ENCODE assay signal across 1 cellular context in the genomic region with DNA sequence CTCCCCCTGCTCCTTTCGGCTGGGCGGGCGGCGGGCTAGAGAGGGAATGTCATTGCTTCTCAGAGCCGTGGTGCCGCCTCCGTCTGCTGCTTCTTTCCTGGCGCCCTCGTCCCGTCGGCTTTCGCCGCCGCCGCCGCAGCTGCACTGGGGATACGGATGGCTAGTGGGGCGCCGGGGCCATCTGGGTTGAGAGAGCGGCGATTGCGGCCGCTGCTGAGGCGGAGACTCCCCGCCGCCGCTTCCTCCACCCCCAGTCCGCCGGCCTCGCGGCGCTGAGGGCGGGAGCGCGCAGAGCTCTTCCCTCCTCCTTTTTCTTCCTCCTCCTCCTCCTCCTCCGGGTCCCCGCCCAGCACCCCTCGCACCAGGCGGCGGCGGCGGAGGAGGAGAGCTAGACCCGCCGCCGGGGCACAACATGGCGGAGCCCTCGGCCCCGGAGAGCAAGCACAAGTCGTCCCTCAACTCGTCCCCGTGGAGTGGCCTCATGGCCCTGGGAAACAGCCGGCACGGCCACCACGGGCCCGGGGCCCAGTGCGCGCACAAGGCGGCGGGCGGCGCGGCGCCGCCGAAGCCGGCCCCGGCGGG.
TF ChIP-seq lines count a peak whose summit lies in the region.

A gene (plus strand): TSS at position 339 of the 582 bp plus-strand sequence. CDS start 74 bp downstream, at position 413.

TF ChIP-seq in K562, 482 proteins besides CTCF, POLR2A, EP300 and RAD21 (continued from another document and continues in another):
- TF ChIP-seq, protein P1, sequence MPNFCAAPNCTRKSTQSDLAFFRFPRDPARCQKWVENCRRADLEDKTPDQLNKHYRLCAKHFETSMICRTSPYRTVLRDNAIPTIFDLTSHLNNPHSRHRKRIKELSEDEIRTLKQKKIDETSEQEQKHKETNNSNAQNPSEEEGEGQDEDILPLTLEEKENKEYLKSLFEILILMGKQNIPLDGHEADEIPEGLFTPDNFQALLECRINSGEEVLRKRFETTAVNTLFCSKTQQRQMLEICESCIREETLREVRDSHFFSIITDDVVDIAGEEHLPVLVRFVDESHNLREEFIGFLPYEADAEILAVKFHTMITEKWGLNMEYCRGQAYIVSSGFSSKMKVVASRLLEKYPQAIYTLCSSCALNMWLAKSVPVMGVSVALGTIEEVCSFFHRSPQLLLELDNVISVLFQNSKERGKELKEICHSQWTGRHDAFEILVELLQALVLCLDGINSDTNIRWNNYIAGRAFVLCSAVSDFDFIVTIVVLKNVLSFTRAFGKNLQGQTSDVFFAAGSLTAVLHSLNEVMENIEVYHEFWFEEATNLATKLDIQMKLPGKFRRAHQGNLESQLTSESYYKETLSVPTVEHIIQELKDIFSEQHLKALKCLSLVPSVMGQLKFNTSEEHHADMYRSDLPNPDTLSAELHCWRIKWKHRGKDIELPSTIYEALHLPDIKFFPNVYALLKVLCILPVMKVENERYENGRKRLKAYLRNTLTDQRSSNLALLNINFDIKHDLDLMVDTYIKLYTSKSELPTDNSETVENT (CRISPR knock-in tag; IDR thresholded peaks at IDR 0.05): peak; percentile 94
- no peak for TF ChIP-seq TRIM28 (IDR thresholded peaks at IDR 0.05)
- TF ChIP-seq, protein P2, sequence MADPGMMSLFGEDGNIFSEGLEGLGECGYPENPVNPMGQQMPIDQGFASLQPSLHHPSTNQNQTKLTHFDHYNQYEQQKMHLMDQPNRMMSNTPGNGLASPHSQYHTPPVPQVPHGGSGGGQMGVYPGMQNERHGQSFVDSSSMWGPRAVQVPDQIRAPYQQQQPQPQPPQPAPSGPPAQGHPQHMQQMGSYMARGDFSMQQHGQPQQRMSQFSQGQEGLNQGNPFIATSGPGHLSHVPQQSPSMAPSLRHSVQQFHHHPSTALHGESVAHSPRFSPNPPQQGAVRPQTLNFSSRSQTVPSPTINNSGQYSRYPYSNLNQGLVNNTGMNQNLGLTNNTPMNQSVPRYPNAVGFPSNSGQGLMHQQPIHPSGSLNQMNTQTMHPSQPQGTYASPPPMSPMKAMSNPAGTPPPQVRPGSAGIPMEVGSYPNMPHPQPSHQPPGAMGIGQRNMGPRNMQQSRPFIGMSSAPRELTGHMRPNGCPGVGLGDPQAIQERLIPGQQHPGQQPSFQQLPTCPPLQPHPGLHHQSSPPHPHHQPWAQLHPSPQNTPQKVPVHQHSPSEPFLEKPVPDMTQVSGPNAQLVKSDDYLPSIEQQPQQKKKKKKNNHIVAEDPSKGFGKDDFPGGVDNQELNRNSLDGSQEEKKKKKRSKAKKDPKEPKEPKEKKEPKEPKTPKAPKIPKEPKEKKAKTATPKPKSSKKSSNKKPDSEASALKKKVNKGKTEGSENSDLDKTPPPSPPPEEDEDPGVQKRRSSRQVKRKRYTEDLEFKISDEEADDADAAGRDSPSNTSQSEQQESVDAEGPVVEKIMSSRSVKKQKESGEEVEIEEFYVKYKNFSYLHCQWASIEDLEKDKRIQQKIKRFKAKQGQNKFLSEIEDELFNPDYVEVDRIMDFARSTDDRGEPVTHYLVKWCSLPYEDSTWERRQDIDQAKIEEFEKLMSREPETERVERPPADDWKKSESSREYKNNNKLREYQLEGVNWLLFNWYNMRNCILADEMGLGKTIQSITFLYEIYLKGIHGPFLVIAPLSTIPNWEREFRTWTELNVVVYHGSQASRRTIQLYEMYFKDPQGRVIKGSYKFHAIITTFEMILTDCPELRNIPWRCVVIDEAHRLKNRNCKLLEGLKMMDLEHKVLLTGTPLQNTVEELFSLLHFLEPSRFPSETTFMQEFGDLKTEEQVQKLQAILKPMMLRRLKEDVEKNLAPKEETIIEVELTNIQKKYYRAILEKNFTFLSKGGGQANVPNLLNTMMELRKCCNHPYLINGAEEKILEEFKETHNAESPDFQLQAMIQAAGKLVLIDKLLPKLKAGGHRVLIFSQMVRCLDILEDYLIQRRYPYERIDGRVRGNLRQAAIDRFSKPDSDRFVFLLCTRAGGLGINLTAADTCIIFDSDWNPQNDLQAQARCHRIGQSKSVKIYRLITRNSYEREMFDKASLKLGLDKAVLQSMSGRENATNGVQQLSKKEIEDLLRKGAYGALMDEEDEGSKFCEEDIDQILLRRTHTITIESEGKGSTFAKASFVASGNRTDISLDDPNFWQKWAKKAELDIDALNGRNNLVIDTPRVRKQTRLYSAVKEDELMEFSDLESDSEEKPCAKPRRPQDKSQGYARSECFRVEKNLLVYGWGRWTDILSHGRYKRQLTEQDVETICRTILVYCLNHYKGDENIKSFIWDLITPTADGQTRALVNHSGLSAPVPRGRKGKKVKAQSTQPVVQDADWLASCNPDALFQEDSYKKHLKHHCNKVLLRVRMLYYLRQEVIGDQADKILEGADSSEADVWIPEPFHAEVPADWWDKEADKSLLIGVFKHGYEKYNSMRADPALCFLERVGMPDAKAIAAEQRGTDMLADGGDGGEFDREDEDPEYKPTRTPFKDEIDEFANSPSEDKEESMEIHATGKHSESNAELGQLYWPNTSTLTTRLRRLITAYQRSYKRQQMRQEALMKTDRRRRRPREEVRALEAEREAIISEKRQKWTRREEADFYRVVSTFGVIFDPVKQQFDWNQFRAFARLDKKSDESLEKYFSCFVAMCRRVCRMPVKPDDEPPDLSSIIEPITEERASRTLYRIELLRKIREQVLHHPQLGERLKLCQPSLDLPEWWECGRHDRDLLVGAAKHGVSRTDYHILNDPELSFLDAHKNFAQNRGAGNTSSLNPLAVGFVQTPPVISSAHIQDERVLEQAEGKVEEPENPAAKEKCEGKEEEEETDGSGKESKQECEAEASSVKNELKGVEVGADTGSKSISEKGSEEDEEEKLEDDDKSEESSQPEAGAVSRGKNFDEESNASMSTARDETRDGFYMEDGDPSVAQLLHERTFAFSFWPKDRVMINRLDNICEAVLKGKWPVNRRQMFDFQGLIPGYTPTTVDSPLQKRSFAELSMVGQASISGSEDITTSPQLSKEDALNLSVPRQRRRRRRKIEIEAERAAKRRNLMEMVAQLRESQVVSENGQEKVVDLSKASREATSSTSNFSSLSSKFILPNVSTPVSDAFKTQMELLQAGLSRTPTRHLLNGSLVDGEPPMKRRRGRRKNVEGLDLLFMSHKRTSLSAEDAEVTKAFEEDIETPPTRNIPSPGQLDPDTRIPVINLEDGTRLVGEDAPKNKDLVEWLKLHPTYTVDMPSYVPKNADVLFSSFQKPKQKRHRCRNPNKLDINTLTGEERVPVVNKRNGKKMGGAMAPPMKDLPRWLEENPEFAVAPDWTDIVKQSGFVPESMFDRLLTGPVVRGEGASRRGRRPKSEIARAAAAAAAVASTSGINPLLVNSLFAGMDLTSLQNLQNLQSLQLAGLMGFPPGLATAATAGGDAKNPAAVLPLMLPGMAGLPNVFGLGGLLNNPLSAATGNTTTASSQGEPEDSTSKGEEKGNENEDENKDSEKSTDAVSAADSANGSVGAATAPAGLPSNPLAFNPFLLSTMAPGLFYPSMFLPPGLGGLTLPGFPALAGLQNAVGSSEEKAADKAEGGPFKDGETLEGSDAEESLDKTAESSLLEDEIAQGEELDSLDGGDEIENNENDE (IDR thresholded peaks at IDR 0.05; ENCODE audit: low read depth, low read length): no peak
- TF ChIP-seq, protein P3, sequence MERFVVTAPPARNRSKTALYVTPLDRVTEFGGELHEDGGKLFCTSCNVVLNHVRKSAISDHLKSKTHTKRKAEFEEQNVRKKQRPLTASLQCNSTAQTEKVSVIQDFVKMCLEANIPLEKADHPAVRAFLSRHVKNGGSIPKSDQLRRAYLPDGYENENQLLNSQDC (CRISPR knock-in tag; IDR thresholded peaks at IDR 0.05): peak; percentile 91
- no peak for TF ChIP-seq NFYB (IDR thresholded peaks at IDR 0.05; ENCODE audit: extremely low read depth, insufficient read length)
- peak; percentile 85 to 91 for TF ChIP-seq MAZ (CRISPR knock-in tag; conservative IDR thresholded peaks at IDR 0.05 in 1 of 2, IDR thresholded peaks at IDR 0.05 in 1 of 2)
- TF ChIP-seq POLR2G (IDR thresholded peaks at IDR 0.05; ENCODE audit: low read depth, low read length): peak; percentile 83
- TF ChIP-seq, protein P4, sequence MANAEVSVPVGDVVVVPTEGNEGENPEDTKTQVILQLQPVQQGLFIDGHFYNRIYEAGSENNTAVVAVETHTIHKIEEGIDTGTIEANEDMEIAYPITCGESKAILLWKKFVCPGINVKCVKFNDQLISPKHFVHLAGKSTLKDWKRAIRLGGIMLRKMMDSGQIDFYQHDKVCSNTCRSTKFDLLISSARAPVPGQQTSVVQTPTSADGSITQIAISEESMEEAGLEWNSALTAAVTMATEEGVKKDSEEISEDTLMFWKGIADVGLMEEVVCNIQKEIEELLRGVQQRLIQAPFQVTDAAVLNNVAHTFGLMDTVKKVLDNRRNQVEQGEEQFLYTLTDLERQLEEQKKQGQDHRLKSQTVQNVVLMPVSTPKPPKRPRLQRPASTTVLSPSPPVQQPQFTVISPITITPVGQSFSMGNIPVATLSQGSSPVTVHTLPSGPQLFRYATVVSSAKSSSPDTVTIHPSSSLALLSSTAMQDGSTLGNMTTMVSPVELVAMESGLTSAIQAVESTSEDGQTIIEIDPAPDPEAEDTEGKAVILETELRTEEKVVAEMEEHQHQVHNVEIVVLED (CRISPR knock-in tag; IDR thresholded peaks at IDR 0.05): peak; percentile 34; the same call in 1 of the 2 replicates
- TF ChIP-seq CBX3 (IDR thresholded peaks at IDR 0.05; ENCODE audit: borderline replicate concordance in 1 of 2, low read length in 2 of 2): no peak
- TF ChIP-seq, protein P5, sequence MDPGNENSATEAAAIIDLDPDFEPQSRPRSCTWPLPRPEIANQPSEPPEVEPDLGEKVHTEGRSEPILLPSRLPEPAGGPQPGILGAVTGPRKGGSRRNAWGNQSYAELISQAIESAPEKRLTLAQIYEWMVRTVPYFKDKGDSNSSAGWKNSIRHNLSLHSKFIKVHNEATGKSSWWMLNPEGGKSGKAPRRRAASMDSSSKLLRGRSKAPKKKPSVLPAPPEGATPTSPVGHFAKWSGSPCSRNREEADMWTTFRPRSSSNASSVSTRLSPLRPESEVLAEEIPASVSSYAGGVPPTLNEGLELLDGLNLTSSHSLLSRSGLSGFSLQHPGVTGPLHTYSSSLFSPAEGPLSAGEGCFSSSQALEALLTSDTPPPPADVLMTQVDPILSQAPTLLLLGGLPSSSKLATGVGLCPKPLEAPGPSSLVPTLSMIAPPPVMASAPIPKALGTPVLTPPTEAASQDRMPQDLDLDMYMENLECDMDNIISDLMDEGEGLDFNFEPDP (CRISPR knock-in tag; IDR thresholded peaks at IDR 0.05): 0 out of 2 replicates have a peak, but pooled peaks have one; percentile 12
- TF ChIP-seq GATAD2A (IDR thresholded peaks at IDR 0.05): peak; percentile 12; the same call in 1 of the 2 replicates
- TF ChIP-seq THRAP3 (IDR thresholded peaks at IDR 0.05; ENCODE audit: borderline replicate concordance): no peak
- TF ChIP-seq ZNF644 (tag; IDR thresholded peaks at IDR 0.05; ENCODE audit: low read depth): no peak
- TF ChIP-seq TOE1 (IDR thresholded peaks at IDR 0.05; ENCODE audit: borderline replicate concordance): no peak
- TF ChIP-seq TOE1 (CRISPR knock-in tag; IDR thresholded peaks at IDR 0.05; ENCODE audit: borderline replicate concordance, low read depth): no peak
- TF ChIP-seq, protein P6, sequence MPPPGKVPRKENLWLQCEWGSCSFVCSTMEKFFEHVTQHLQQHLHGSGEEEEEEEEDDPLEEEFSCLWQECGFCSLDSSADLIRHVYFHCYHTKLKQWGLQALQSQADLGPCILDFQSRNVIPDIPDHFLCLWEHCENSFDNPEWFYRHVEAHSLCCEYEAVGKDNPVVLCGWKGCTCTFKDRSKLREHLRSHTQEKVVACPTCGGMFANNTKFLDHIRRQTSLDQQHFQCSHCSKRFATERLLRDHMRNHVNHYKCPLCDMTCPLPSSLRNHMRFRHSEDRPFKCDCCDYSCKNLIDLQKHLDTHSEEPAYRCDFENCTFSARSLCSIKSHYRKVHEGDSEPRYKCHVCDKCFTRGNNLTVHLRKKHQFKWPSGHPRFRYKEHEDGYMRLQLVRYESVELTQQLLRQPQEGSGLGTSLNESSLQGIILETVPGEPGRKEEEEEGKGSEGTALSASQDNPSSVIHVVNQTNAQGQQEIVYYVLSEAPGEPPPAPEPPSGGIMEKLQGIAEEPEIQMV (tag; conservative IDR thresholded peaks at IDR 0.05; ENCODE audit: low read depth): no peak
- TF ChIP-seq PCBP2 (IDR thresholded peaks at IDR 0.05; ENCODE audit: low read depth, low read length, poor library complexity, severe bottlenecking): no peak
- TF ChIP-seq GABPB1 (CRISPR knock-in tag; IDR thresholded peaks at IDR 0.05): peak; percentile 59; the same call in 1 of the 2 replicates
- no peak for TF ChIP-seq PTTG1 (tag; IDR thresholded peaks at IDR 0.05; ENCODE audit: low read depth)
- 0 out of 2 replicates have a peak, but pooled peaks have one; percentile 32 for TF ChIP-seq SMARCA4 (IDR thresholded peaks at IDR 0.05)
- TF ChIP-seq SMAD4 (CRISPR knock-in tag; conservative IDR thresholded peaks at IDR 0.05): 0 out of 2 replicates have a peak, but pooled peaks have one; percentile 79
- peak; percentile 26; the same call in 1 of the 2 replicates for TF ChIP-seq KLF6 (CRISPR knock-in tag; IDR thresholded peaks at IDR 0.05; ENCODE audit: borderline replicate concordance)
- TF ChIP-seq NR2C2 (CRISPR knock-in tag; IDR thresholded peaks at IDR 0.05): no peak; the same call in 1 of the 2 replicates
- 0 out of 2 replicates have a peak, but pooled peaks have one; percentile 9 for TF ChIP-seq NR2C2 (tag; IDR thresholded peaks at IDR 0.05)
- no peak; the same call in 1 of the 2 replicates for TF ChIP-seq NR4A1 (CRISPR knock-in tag; IDR thresholded peaks at IDR 0.05)
- TF ChIP-seq NR4A1 (tag; IDR thresholded peaks at IDR 0.05): no peak; the same call in 1 of the 2 replicates
- TF ChIP-seq POLR3G (IDR thresholded peaks at IDR 0.05; ENCODE audit: extremely low read depth, insufficient read length, insufficient replicate concordance): no peak
- TF ChIP-seq HMGN3 (IDR thresholded peaks at IDR 0.05; ENCODE audit: borderline replicate concordance, extremely low read depth, insufficient read length, low read depth, low read length): peak; percentile 60
- 0 out of 2 replicates have a peak, but pooled peaks have one; percentile 14 for TF ChIP-seq ZSCAN29 (IDR thresholded peaks at IDR 0.05)
- TF ChIP-seq SLC30A9 (CRISPR knock-in tag; IDR thresholded peaks at IDR 0.05): no peak
- TF ChIP-seq, protein P7, sequence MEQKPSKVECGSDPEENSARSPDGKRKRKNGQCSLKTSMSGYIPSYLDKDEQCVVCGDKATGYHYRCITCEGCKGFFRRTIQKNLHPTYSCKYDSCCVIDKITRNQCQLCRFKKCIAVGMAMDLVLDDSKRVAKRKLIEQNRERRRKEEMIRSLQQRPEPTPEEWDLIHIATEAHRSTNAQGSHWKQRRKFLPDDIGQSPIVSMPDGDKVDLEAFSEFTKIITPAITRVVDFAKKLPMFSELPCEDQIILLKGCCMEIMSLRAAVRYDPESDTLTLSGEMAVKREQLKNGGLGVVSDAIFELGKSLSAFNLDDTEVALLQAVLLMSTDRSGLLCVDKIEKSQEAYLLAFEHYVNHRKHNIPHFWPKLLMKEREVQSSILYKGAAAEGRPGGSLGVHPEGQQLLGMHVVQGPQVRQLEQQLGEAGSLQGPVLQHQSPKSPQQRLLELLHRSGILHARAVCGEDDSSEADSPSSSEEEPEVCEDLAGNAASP (IDR thresholded peaks at IDR 0.05): no peak
- TF ChIP-seq TAL1 (IDR thresholded peaks at IDR 0.05): no peak
- no peak for TF ChIP-seq GATA2 (CRISPR knock-in tag; IDR thresholded peaks at IDR 0.05)
